Comparison of ENCODE assay signal across 8 cellular contexts in genomic region chr3:45225465-45226205, GRCh38. TPM values are rescaled to one million over a fixed set of nuclear protein-coding genes. Genes with fewer than 3 reads are reported as not detected.
A peak's percentile ranks its signal among the peaks of the same experiment; 100 is the strongest.
DNase-seq lines count a peak whose midpoint lies in the region; ATAC-seq and TF ChIP-seq lines count a peak whose summit lies in the region.

No MANE protein-coding gene starts in this region.

- no peaks in the 10 kb centered on the region for H3K9me2 ChIP-seq in hepatocyte (replicated peaks; ENCODE audit: insufficient read depth)

- under 1% methylated on average over 88 of the region's 131 CpGs for WGBS in hepatocyte (ENCODE audit: low lambda C conversion rate, missing lambda C conversion rate)

- no peaks in the 10 kb centered on the region for H3K27me3 ChIP-seq in HAP-1 (ENCODE audit: low read depth)
- peaks cover 59% of the 10 kb centered on the region for H3K27me3 ChIP-seq in OCI-LY3 (ENCODE audit: low read depth, low read length)
- peaks cover 66% of the 10 kb centered on the region for H3K27me3 ChIP-seq in hepatocyte
- H3K27me3 ChIP-seq in skeletal muscle tissue (ENCODE audit: control insufficient read depth in 3 of 3, insufficient read depth in 3 of 3, low read length in 3 of 3) = peaks cover 7 to 13% (median 10%) of the 10 kb centered on the region in 3 donors

- peaks cover 63% of the 10 kb centered on the region for H3K27me3 Mint-ChIP-seq in activated naive CD4-positive, alpha-beta T cell treated with anti-CD3 and anti-CD28 coated beads for 36 hours (ENCODE audit: low read depth)

- H3K27ac ChIP-seq in OCI-LY3 (ENCODE audit: low read length) (no peak overlapping the region), hepatocyte (no peak overlapping the region), skeletal muscle tissue (ENCODE audit: low read depth, low read length) (no peak overlapping the region)

- H3K4me1 Mint-ChIP-seq in activated naive CD4-positive, alpha-beta T cell treated with anti-CD3 and anti-CD28 coated beads for 36 hours (ENCODE audit: low read depth) = peaks cover 10% of the 10 kb centered on the region

- H3K9me3 ChIP-seq in HAP-1 (no peaks in the 10 kb centered on the region), OCI-LY3 (ENCODE audit: insufficient read depth, low read length) (no peaks in the 10 kb centered on the region), hepatocyte (ENCODE audit: low read depth) (no peaks in the 10 kb centered on the region), skeletal muscle tissue (ENCODE audit: control insufficient read depth in 3 of 3, low read length in 3 of 3) (no peaks in the 10 kb centered on the region)

- H3K9me3 Mint-ChIP-seq in activated naive CD4-positive, alpha-beta T cell treated with anti-CD3 and anti-CD28 coated beads for 36 hours = no peaks in the 10 kb centered on the region

- TF ChIP-seq CTCF in GM12865 (IDR thresholded peaks at IDR 0.05; ENCODE audit: insufficient read depth, low read depth, low read length, missing control alignments) (no peak), OCI-LY3 (IDR thresholded peaks at IDR 0.05; ENCODE audit: low read depth, low read length) (no peak), hepatocyte (IDR thresholded peaks at IDR 0.05; ENCODE audit: poor library complexity) (no peak)

- peak overlapping the region; percentile 43 for H3K4me2 ChIP-seq in OCI-LY3 (ENCODE audit: low read length)
- peak overlapping the region; percentile 90 for H3K4me2 ChIP-seq in hepatocyte

- CTCF ChIA-PET in activated naive CD4-positive, alpha-beta T cell treated with anti-CD3 and anti-CD28 coated beads for 36 hours (lab: Charles Lee) = interaction anchor here (0.6 to 1.3 kb wide), 2 partner anchors 16 to 187 kb away, joined by 3 to 4 read pairs; no protein-coding TSS in a partner anchor

- H2AFZ ChIP-seq in OCI-LY3 (ENCODE audit: low read depth, low read length) = no peak overlapping the region
- H2AFZ ChIP-seq in hepatocyte = peak overlapping the region; percentile 45

- DNase-seq in GM12865 (ENCODE audit: low read depth) (peak; percentile 39), HAP-1 (ENCODE audit: low spot score in 2 of 2) (peak; percentile 35 to 57), hepatocyte (ENCODE audit: low spot score) (peak; percentile 61), NCI-H1694 (lab: John Stamatoyannopoulos, UW) (no peak)
- DNase-seq in activated naive CD4-positive, alpha-beta T cell treated with anti-CD3 and anti-CD28 coated beads for 36 hours = peak; percentile 39

- H3K4me3 ChIP-seq in GM12865 (ENCODE audit: low read depth, low read length) (no peak overlapping the region; the same call in 1 of the 2 replicates), HAP-1 (peak overlapping the region; percentile 45), OCI-LY3 (ENCODE audit: low read length) (peak overlapping the region; percentile 45; the same call in 1 of the 2 replicates), hepatocyte (peak overlapping the region; percentile 36), skeletal muscle tissue (ENCODE audit: low read length in 3 of 3) (peak overlapping the region; percentile 48 to 68 (median 66))

- intact Hi-C loops in activated naive CD4-positive, alpha-beta T cell treated with anti-CD3 and anti-CD28 coated beads for 36 hours (cut with micrococcal nuclease) = loop anchor here (1.0 to 5.0 kb wide), 3 partner anchors 188 to 442 kb away; no protein-coding TSS in a partner anchor

- H4K20me1 ChIP-seq in OCI-LY3 (ENCODE audit: insufficient read depth, low read length) (no peaks in the 10 kb centered on the region), hepatocyte (ENCODE audit: insufficient read depth, poor library complexity, severe bottlenecking) (no peaks in the 10 kb centered on the region)

- H3K27ac Mint-ChIP-seq in activated naive CD4-positive, alpha-beta T cell treated with anti-CD3 and anti-CD28 coated beads for 36 hours = no peak overlapping the region

- H3K79me2 ChIP-seq in OCI-LY3 (ENCODE audit: low read length) (no peaks in the 10 kb centered on the region), hepatocyte (no peaks in the 10 kb centered on the region)

- no peak overlapping the region for H3K4me3 Mint-ChIP-seq in activated naive CD4-positive, alpha-beta T cell treated with anti-CD3 and anti-CD28 coated beads for 36 hours

- in situ Hi-C loops in HAP-1 (cut with MboI; ENCODE audit: low sequenced_read_pairs) = loop anchor here (10.0 kb wide), 1 partner anchor 269 kb away; no protein-coding TSS in a partner anchor

- H3K36me3 ChIP-seq in HAP-1 (replicated peaks) = no peaks in the 10 kb centered on the region
- no peaks in the 10 kb centered on the region for H3K36me3 ChIP-seq in OCI-LY3 (replicated peaks; ENCODE audit: low read depth, low read length)
- H3K36me3 ChIP-seq in hepatocyte (replicated peaks; ENCODE audit: insufficient read depth, low read depth) = no peaks in the 10 kb centered on the region
- no peaks in the 10 kb centered on the region for H3K36me3 ChIP-seq in skeletal muscle tissue (ENCODE audit: control insufficient read depth in 3 of 3, insufficient read depth in 3 of 3, low read length in 3 of 3)

- H3K4me1 ChIP-seq in HAP-1 (peaks cover 15% of the 10 kb centered on the region), OCI-LY3 (ENCODE audit: low read length) (no peaks in the 10 kb centered on the region), hepatocyte (ENCODE audit: insufficient read depth) (peaks cover 5% of the 10 kb centered on the region), skeletal muscle tissue (ENCODE audit: control insufficient read depth in 3 of 3, insufficient read depth in 3 of 3, low read length in 3 of 3) (peaks cover 5 to 11% (median 5%) of the 10 kb centered on the region in 3 donors)

- no peak for ATAC-seq in HG02870 (IDR thresholded peaks at IDR 0.05; ENCODE audit: unreplicated experiment)

- H3K9ac ChIP-seq in OCI-LY3 (ENCODE audit: low read length) (no peak overlapping the region), skeletal muscle tissue (ENCODE audit: low read depth in 1 of 3, low read length in 3 of 3) (peak overlapping the region in 2 of 3 donors; percentile 57 to 73)

- H3K36me3 Mint-ChIP-seq in activated naive CD4-positive, alpha-beta T cell treated with anti-CD3 and anti-CD28 coated beads for 36 hours (ENCODE audit: low read depth) = no peaks in the 10 kb centered on the region

RNA-seq across cellular contexts. Expression of gene TMEM158, which starts 0.5 kb away (rescaled TPM):
- total RNA-seq in activated naive CD4-positive, alpha-beta T cell treated with anti-CD3 and anti-CD28 coated beads for 36 hours = not detected
- 3.3 and 8.5 TPM in 2 replicates for total RNA-seq in hepatocyte
- 16.0 and 16.9 TPM in 2 replicates for polyA plus RNA-seq in hepatocyte
- 0.52 TPM for total RNA-seq in skeletal muscle tissue
